Comparison of ENCODE assay signal across 18 cellular contexts in genomic region chr22:44190381-44190976, GRCh38. TPM values are rescaled to one million over a fixed set of nuclear protein-coding genes. Genes with fewer than 3 reads are reported as not detected.
DNase-seq lines count a peak whose midpoint lies in the region; ATAC-seq, FAIRE-seq and TF ChIP-seq lines count a peak whose summit lies in the region.
"Had no signal": no experiment of that assay in that cellular context is flagged by ENCODE, and none has a peak within 500 bp of the region (broad histone marks: within the 10 kb centered on the region; RNA-seq: fewer than 3 reads in every experiment).

No MANE protein-coding gene starts in this region.

- H3K79me2 ChIP-seq in DOHH2 (ENCODE audit: control insufficient read depth, low read length), result no peaks in the 10 kb centered on the region
- no peaks in the 10 kb centered on the region for H3K79me2 ChIP-seq in H1 (ENCODE audit: control insufficient read depth in 1 of 2, insufficient read depth in 2 of 2, low read length in 2 of 2)

- peaks cover 9% of the 10 kb centered on the region; the same call in 1 of the 2 replicates for H3K27me3 ChIP-seq in DOHH2 (ENCODE audit: control insufficient read depth, low read length)
- no peaks in the 10 kb centered on the region for H3K27me3 ChIP-seq in HL-60 (ENCODE audit: insufficient read depth, poor library complexity, severe bottlenecking)
- no peaks in the 10 kb centered on the region for H3K27me3 ChIP-seq in H1 (replicated peaks in 1 of 4; ENCODE audit: control insufficient read depth in 3 of 4, extremely low read depth in 1 of 4, insufficient read depth in 3 of 4, low read length in 3 of 4)
- H3K27me3 ChIP-seq: SJCRH30 had no signal

- H2BK120ac ChIP-seq in H1 (replicated peaks; ENCODE audit: low read depth, low read length), result no peak overlapping the region

- H3K27me3 Mint-ChIP-seq in stimulated activated memory B cell treated with anti-CD40 and anti-IgM and Interleukin-4, amounts not matched to agents 10 μg/mL and 1 μg/mL and 100 μg/mL, for 72 hours, result no peaks in the 10 kb centered on the region

- H3K4me1 Mint-ChIP-seq in stimulated activated memory B cell treated with anti-CD40 and anti-IgM and Interleukin-4, amounts not matched to agents 10 μg/mL and 1 μg/mL and 100 μg/mL, for 72 hours, result peaks cover 82% of the 10 kb centered on the region

- no peak for TF ChIP-seq POLR2A in H1 (IDR thresholded peaks at IDR 0.05; ENCODE audit: control extremely low read depth in 1 of 2, low read depth in 2 of 2, low read length in 2 of 2)

- peak; percentile 2 for ATAC-seq in stimulated activated memory B cell treated with anti-CD40 and anti-IgM and Interleukin-4, amounts not matched to agents 10 μg/mL and 1 μg/mL and 100 μg/mL, for 72 hours

- no peaks in the 10 kb centered on the region for H3K79me1 ChIP-seq in H1 (ENCODE audit: low read depth, low read length)

- CTCF ChIA-PET in H1 (lab: Charles Lee; ENCODE audit: partially characterized antibody), result interaction anchor here (1.4 to 1.6 kb wide), 2 partner anchors 9 to 11 kb away, joined by 4 read pairs; partner anchors contain the start of gene PARVG

- H3K9me3 Mint-ChIP-seq in stimulated activated memory B cell treated with anti-CD40 and anti-IgM and Interleukin-4, amounts not matched to agents 10 μg/mL and 1 μg/mL and 100 μg/mL, for 72 hours, result peaks cover 6% of the 10 kb centered on the region
- H3K9me3 Mint-ChIP-seq: CD8-positive, alpha-beta T cell; HFFc6 had no signal

- no peaks in the 10 kb centered on the region for H4K20me1 ChIP-seq in DOHH2 (ENCODE audit: control insufficient read depth, insufficient read depth, low read depth, low read length)
- H4K20me1 ChIP-seq in H1 (replicated peaks in 1 of 2; ENCODE audit: control insufficient read depth in 1 of 2, insufficient read depth in 2 of 2, low read length in 2 of 2), result peaks cover 0 to 5% of the 10 kb centered on the region in 2 experiments

- no peak overlapping the region for H2BK5ac ChIP-seq in H1 (ENCODE audit: low read depth, low read length)

- H3K27ac ChIP-seq in DOHH2 (ENCODE audit: low read depth, low read length) (no peak overlapping the region), HL-60 (replicated peaks) (peak overlapping the region; percentile 34), H1 (ENCODE audit: low read depth, low read length) (no peak overlapping the region), substantia nigra (ENCODE audit: low read depth, low read length, poor library complexity, severe bottlenecking) (no peak overlapping the region)
- H3K27ac ChIP-seq: SJCRH30 had no signal

- H3F3A ChIP-seq in DOHH2 (ENCODE audit: control insufficient read depth, insufficient read depth), result no peaks in the 10 kb centered on the region

- no peak overlapping the region for H2AFZ ChIP-seq in H1 (ENCODE audit: low read length)

- no peak overlapping the region for H3K4ac ChIP-seq in H1 (replicated peaks; ENCODE audit: insufficient read length, low read depth, low read length)

- peak overlapping the region; percentile 59 for H3K27ac Mint-ChIP-seq in stimulated activated memory B cell treated with anti-CD40 and anti-IgM and Interleukin-4, amounts not matched to agents 10 μg/mL and 1 μg/mL and 100 μg/mL, for 72 hours
- H3K27ac Mint-ChIP-seq: HFFc6 had no signal

- TF ChIP-seq CTCF in DOHH2 (IDR thresholded peaks at IDR 0.05; ENCODE audit: low read depth, low read length, poor library complexity, severe bottlenecking), result no peak
- TF ChIP-seq CTCF in HL-60 (IDR thresholded peaks at IDR 0.05; ENCODE audit: insufficient read depth, low read length), result no peak
- TF ChIP-seq CTCF in H1 (IDR thresholded peaks at IDR 0.05; ENCODE audit: control extremely low read depth in 1 of 3, insufficient read depth in 1 of 3, low read depth in 1 of 3, low read length in 3 of 3), result no peak

- no peak overlapping the region for H3K18ac ChIP-seq in H1 (ENCODE audit: extremely low read depth, low read length)

- 0 out of 2 replicates have a peak overlapping the region, but pooled peaks have one; percentile 61 for H2BK20ac ChIP-seq in H1 (ENCODE audit: low read length)

- H3K56ac ChIP-seq in H1 (replicated peaks; ENCODE audit: insufficient read length, low read depth, low read length), result no peak overlapping the region

- POLR2A ChIA-PET in H1 (lab: Charles Lee; ENCODE audit: partially characterized antibody), result interaction anchor here (0.6 kb wide), 1 partner anchor 352 kb away, joined by 3 read pairs; no protein-coding TSS in a partner anchor

- H3K23me2 ChIP-seq in H1 (ENCODE audit: low read depth, low read length), result peaks cover 8% of the 10 kb centered on the region; the same call in 1 of the 2 replicates

- H3K36me3 ChIP-seq in DOHH2 (ENCODE audit: control insufficient read depth, low read length) (no peaks in the 10 kb centered on the region), H1 (ENCODE audit: control insufficient read depth in 2 of 4, insufficient read depth in 4 of 4, low read length in 3 of 4) (no peaks in the 10 kb centered on the region)
- H3K36me3 ChIP-seq: SJCRH30 had no signal

- no peaks in the 10 kb centered on the region for H3K9me2 ChIP-seq in DOHH2 (replicated peaks; ENCODE audit: control insufficient read depth, low read length)

- WGBS in H1 (ENCODE audit: extremely low coverage in 1 of 2, insufficient coverage in 1 of 2, insufficient read length in 1 of 2, insufficient replicate concordance in 2 of 2, low coverage in 1 of 2, low lambda C conversion rate in 2 of 2, missing lambda C conversion rate in 1 of 2), 2 experiments, result 88% methylated on average over 11 of the region's 12 CpGs; no CpG with 5 or more reads in 1 of the 2 experiments

- no peak for TF ChIP-seq RAD21 in H1 (IDR thresholded peaks at IDR 0.05 in 1 of 2, conservative IDR thresholded peaks at IDR 0.05 in 1 of 2; ENCODE audit: low read depth in 2 of 2, low read length in 2 of 2)

- no peak overlapping the region for H4K5ac ChIP-seq in H1 (ENCODE audit: insufficient read length, low read depth, low read length)

- H3K4me2 ChIP-seq in DOHH2 (ENCODE audit: low read length) (peak overlapping the region; percentile 18; the same call in 1 of the 2 replicates), H1 (ENCODE audit: insufficient read depth in 1 of 2, low read depth in 2 of 2, low read length in 2 of 2) (no peak overlapping the region)

- no peak overlapping the region for H3K4me3 Mint-ChIP-seq in stimulated activated memory B cell treated with anti-CD40 and anti-IgM and Interleukin-4, amounts not matched to agents 10 μg/mL and 1 μg/mL and 100 μg/mL, for 72 hours
- H3K4me3 Mint-ChIP-seq: CD8-positive, alpha-beta T cell; HFFc6 had no signal

- H3K14ac ChIP-seq in H1 (ENCODE audit: insufficient read length), result no peak overlapping the region

- H3K4me1 ChIP-seq in DOHH2 (ENCODE audit: control insufficient read depth, low read length), result peaks cover 52% of the 10 kb centered on the region
- peaks cover 0 to 3% (median 0%) of the 10 kb centered on the region in 4 experiments; a peak in 4 of 7 replicates for H3K4me1 ChIP-seq in H1 (replicated peaks in 1 of 4; ENCODE audit: control insufficient read depth in 3 of 4, insufficient read depth in 4 of 4, low read length in 3 of 4)
- H3K4me1 ChIP-seq: SJCRH30 had no signal

- H3K36me3 Mint-ChIP-seq in stimulated activated memory B cell treated with anti-CD40 and anti-IgM and Interleukin-4, amounts not matched to agents 10 μg/mL and 1 μg/mL and 100 μg/mL, for 72 hours, result peaks cover 33% of the 10 kb centered on the region

- no peak overlapping the region; the same call in 1 of the 2 replicates for H4K8ac ChIP-seq in H1 (ENCODE audit: extremely low read depth, insufficient read depth, low read length)

- no peak overlapping the region for H2AK5ac ChIP-seq in H1 (ENCODE audit: low read depth, low read length)

- H3K23ac ChIP-seq in H1 (ENCODE audit: insufficient read length), result no peak overlapping the region

- H3K9ac ChIP-seq in H1 (replicated peaks in 1 of 4; ENCODE audit: extremely low read depth in 1 of 4, low read depth in 3 of 4, low read length in 3 of 4), result no peak overlapping the region

- H3K4me3 ChIP-seq in DOHH2 (ENCODE audit: low read length), result no peak overlapping the region
- no peak overlapping the region for H3K4me3 ChIP-seq in HL-60 (replicated peaks; ENCODE audit: insufficient read depth, low read length)
- no peak overlapping the region for H3K4me3 ChIP-seq in H1 (ENCODE audit: extremely low read depth in 1 of 4, insufficient read depth in 2 of 4, low read depth in 3 of 4, low read length in 4 of 4)
- H3K4me3 ChIP-seq: SJCRH30 had no signal

- DNase-seq in HL-60 (ENCODE audit: low read depth in 1 of 2, low spot score in 1 of 2), result no peak
- no peak for DNase-seq in H1 (ENCODE audit: low read depth in 1 of 2, low spot score in 2 of 2)
- no peak for DNase-seq in activated CD4-positive, CD25-positive, alpha-beta regulatory T cell (lab: John Stamatoyannopoulos, UW)
- DNase-seq in substantia nigra (lab: John Stamatoyannopoulos, UW), result no peak
- no peak for DNase-seq in HT-29 (ENCODE audit: low spot score)
- DNase-seq: AML-193, DMS79, HFFc6, NCI-H1105, NCI-H187, NCI-H446, SJCRH30 had no signal

- no peak for FAIRE-seq in H1 (lab: Jason Lieb, UNC)
- FAIRE-seq: D721Med had no signal

- no peaks in the 10 kb centered on the region for H3K9me3 ChIP-seq in DOHH2 (ENCODE audit: control insufficient read depth, insufficient read depth, low read length)
- no peaks in the 10 kb centered on the region for H3K9me3 ChIP-seq in H1 (ENCODE audit: insufficient read depth in 2 of 2, low read depth in 1 of 2, low read length in 1 of 2)
- H3K9me3 ChIP-seq: SJCRH30 had no signal

- peak overlapping the region; percentile 71; the same call in 1 of the 2 replicates for H2BK12ac ChIP-seq in H1 (ENCODE audit: low read depth, low read length)

- H4K91ac ChIP-seq in H1 (replicated peaks; ENCODE audit: insufficient read length, low read length), result no peak overlapping the region

- H2BK15ac ChIP-seq in H1 (ENCODE audit: low read length), result no peak overlapping the region

- no peak for TF ChIP-seq EP300 in H1 (IDR thresholded peaks at IDR 0.05; ENCODE audit: borderline replicate concordance in 1 of 2, low read depth in 2 of 2, low read length in 2 of 2)

TF ChIP-seq in H1, 55 proteins besides CTCF, POLR2A, EP300 and RAD21 (continues in another document):
- TF ChIP-seq SP1 (IDR thresholded peaks at IDR 0.05; ENCODE audit: low read depth, low read length) (no peak), NANOG (IDR thresholded peaks at IDR 0.05; ENCODE audit: insufficient read depth, low read depth, low read length, poor library complexity, severe bottlenecking) (no peak), BACH1 (IDR thresholded peaks at IDR 0.05; ENCODE audit: low read length) (no peak), CEBPB (IDR thresholded peaks at IDR 0.05; ENCODE audit: low read depth, low read length) (no peak)

RNA-seq across cellular contexts. Expression of gene PARVG, which starts 9.8 kb away (rescaled TPM):
- 0.37 and 0.50 TPM in 2 replicates for total RNA-seq in H1 (2021; fragmentation: NEBNext Ultra II Directional; extraction: Animal tissue kit (Norgen Biotek cat#: 25700))
- 0.80 and 1.5 TPM in 2 replicates for polyA plus RNA-seq in H1 (2011; rRNA removed)
- polyA plus RNA-seq in H1 (2011; cell fraction: cytosol; rRNA removed), result 1.7 TPM
- 3.1 TPM for polyA plus RNA-seq in H1 (2011; cell fraction: nucleus; rRNA removed)
- polyA plus RNA-seq in H1 (2012, experiment 1 of 2), result 0.17 to 0.80 TPM (median 0.41 TPM) in 4 replicates
- 0.45 TPM for polyA plus RNA-seq in H1 (2012, experiment 2 of 2)
- polyA plus RNA-seq in H1 (2013, experiment 1 of 2), result 0.95 TPM
- polyA plus RNA-seq in H1 (2013, experiment 2 of 2), result 0.42 TPM
- polyA minus RNA-seq in H1 (2011; rRNA and poly(A)+ RNA removed), result 0.60 and 0.93 TPM in 2 replicates
- polyA minus RNA-seq in H1 (2011; cell fraction: cytosol; rRNA and poly(A)+ RNA removed), result 0.81 TPM
- polyA minus RNA-seq in H1 (2011; cell fraction: nucleus; rRNA and poly(A)+ RNA removed), result 1.5 TPM
- not detected in 2 replicates for total RNA-seq in HT-29 (2014; rRNA removed; shearing (Covaris generic))
- total RNA-seq: G401, HFFc6, LHCN-M2, SJCRH30 had no signal
